ENCODE assay signal across 17 cellular contexts in genomic region chr7:104950006-104950405, GRCh38.
DNase-seq lines count a peak whose midpoint lies in the region; ATAC-seq and TF ChIP-seq lines count a peak whose summit lies in the region.
"Had no signal": no experiment of that assay in that cellular context is flagged by ENCODE, and none has a peak within 500 bp of the region (broad histone marks: within the 10 kb centered on the region; RNA-seq: fewer than 3 reads in every experiment).

No MANE protein-coding gene starts in this region.

- H3K27me3 Mint-ChIP-seq in activated CD8-positive, alpha-beta T cell treated with anti-CD3 and anti-CD28 coated beads, Interleukin-2, amount 10 ng/mL, durations not matched to agents 7 days and 5 days (ENCODE audit: low read depth): no peaks in the 10 kb centered on the region
- H3K27me3 Mint-ChIP-seq in activated CD8-positive, alpha-beta T cell treated with anti-CD3 and anti-CD28 coated beads for 36 hours: no peaks in the 10 kb centered on the region
- H3K27me3 Mint-ChIP-seq in stimulated activated naive B cell treated with anti-CD40 and anti-IgM and Interleukin-4, amounts not matched to agents 10 μg/mL and 1 μg/mL and 100 μg/mL, for 72 hours: no peaks in the 10 kb centered on the region
- H3K27me3 Mint-ChIP-seq: CD8-positive, alpha-beta memory T cell had no signal

- peaks cover 39% of the 10 kb centered on the region for H3K4me1 Mint-ChIP-seq in activated CD8-positive, alpha-beta T cell treated with anti-CD3 and anti-CD28 coated beads, Interleukin-2, amount 10 ng/mL, durations not matched to agents 7 days and 5 days (ENCODE audit: low read depth)
- H3K4me1 Mint-ChIP-seq in activated CD8-positive, alpha-beta T cell treated with anti-CD3 and anti-CD28 coated beads for 36 hours (ENCODE audit: low read depth): peaks cover 39% of the 10 kb centered on the region
- H3K4me1 Mint-ChIP-seq in stimulated activated naive B cell treated with anti-CD40 and anti-IgM and Interleukin-4, amounts not matched to agents 10 μg/mL and 1 μg/mL and 100 μg/mL, for 72 hours: peaks cover 39 to 69% of the 10 kb centered on the region in 2 donors

- POLR2A ChIA-PET in activated CD8-positive, alpha-beta T cell treated with anti-CD3 and anti-CD28 coated beads, Interleukin-2, amount 10 ng/mL, durations not matched to agents 7 days and 5 days (lab: Charles Lee): interaction anchor here (0.9 to 2.4 kb wide), 2 partner anchors 9 to 11 kb away, joined by 4 to 10 read pairs; no protein-coding TSS in a partner anchor
- POLR2A ChIA-PET in activated CD8-positive, alpha-beta T cell treated with anti-CD3 and anti-CD28 coated beads for 36 hours (lab: Charles Lee): no interaction called here

- CTCF ChIA-PET in activated CD8-positive, alpha-beta T cell treated with anti-CD3 and anti-CD28 coated beads, Interleukin-2, amount 10 ng/mL, durations not matched to agents 7 days and 5 days (lab: Charles Lee): no interaction called here
- CTCF ChIA-PET in activated CD8-positive, alpha-beta T cell treated with anti-CD3 and anti-CD28 coated beads for 36 hours (lab: Charles Lee): no interaction called here

- no peaks in the 10 kb centered on the region for H3K9me3 Mint-ChIP-seq in activated CD8-positive, alpha-beta T cell treated with anti-CD3 and anti-CD28 coated beads, Interleukin-2, amount 10 ng/mL, durations not matched to agents 7 days and 5 days (ENCODE audit: insufficient read depth)
- no peaks in the 10 kb centered on the region for H3K9me3 Mint-ChIP-seq in activated CD8-positive, alpha-beta T cell treated with anti-CD3 and anti-CD28 coated beads for 36 hours
- H3K9me3 Mint-ChIP-seq in stimulated activated naive B cell treated with anti-CD40 and anti-IgM and Interleukin-4, amounts not matched to agents 10 μg/mL and 1 μg/mL and 100 μg/mL, for 72 hours: no peaks in the 10 kb centered on the region

- peak overlapping the region; percentile 28 for H3K27ac Mint-ChIP-seq in activated CD8-positive, alpha-beta T cell treated with anti-CD3 and anti-CD28 coated beads, Interleukin-2, amount 10 ng/mL, durations not matched to agents 7 days and 5 days
- H3K27ac Mint-ChIP-seq in activated CD8-positive, alpha-beta T cell treated with anti-CD3 and anti-CD28 coated beads for 36 hours: no peak overlapping the region
- peak overlapping the region; percentile 59 for H3K27ac Mint-ChIP-seq in stimulated activated naive B cell treated with anti-CD40 and anti-IgM and Interleukin-4, amounts not matched to agents 10 μg/mL and 1 μg/mL and 100 μg/mL, for 72 hours
- H3K27ac Mint-ChIP-seq: CD8-positive, alpha-beta memory T cell had no signal

- no peak for DNase-seq in activated CD8-positive, alpha-beta T cell treated with anti-CD3 and anti-CD28 coated beads, Interleukin-2, amount 10 ng/mL, durations not matched to agents 7 days and 5 days
- DNase-seq in activated CD8-positive, alpha-beta T cell treated with anti-CD3 and anti-CD28 coated beads for 36 hours: no peak
- no peak for DNase-seq in ascending aorta (ENCODE audit: low spot score in 2 of 2)
- no peak for DNase-seq in stimulated activated naive B cell treated with anti-CD40 and anti-IgM and Interleukin-4, amounts not matched to agents 10 μg/mL and 1 μg/mL and 100 μg/mL, for 72 hours
- no peak for DNase-seq in NCI-H774 (lab: John Stamatoyannopoulos, UW)
- no peak for DNase-seq in smooth muscle cell (lab: John Stamatoyannopoulos, UW; ENCODE audit: unreplicated experiment)
- DNase-seq in SW480 (ENCODE audit: low spot score): no peak
- DNase-seq: 8988T; CD8-positive, alpha-beta memory T cell; DMS79; GDM1; KG1; NCI-H1436 treated with DMSO at 0.1 percent for 48 hours; NCI-H2029 treated with DMSO at 0.1 percent for 48 hours; NCI-H510A; SHP77 had no signal

- WGBS in smooth muscle cell (ENCODE audit: low lambda C conversion rate): 93% methylated on average over 5 of the region's 5 CpGs

- no peak overlapping the region for H3K9ac ChIP-seq in smooth muscle cell (ENCODE audit: low read depth)

- H3K4me3 Mint-ChIP-seq in activated CD8-positive, alpha-beta T cell treated with anti-CD3 and anti-CD28 coated beads, Interleukin-2, amount 10 ng/mL, durations not matched to agents 7 days and 5 days: no peak overlapping the region
- no peak overlapping the region for H3K4me3 Mint-ChIP-seq in activated CD8-positive, alpha-beta T cell treated with anti-CD3 and anti-CD28 coated beads for 36 hours
- peak overlapping the region in 1 of 2 donors; percentile 32 for H3K4me3 Mint-ChIP-seq in stimulated activated naive B cell treated with anti-CD40 and anti-IgM and Interleukin-4, amounts not matched to agents 10 μg/mL and 1 μg/mL and 100 μg/mL, for 72 hours
- H3K4me3 Mint-ChIP-seq: CD8-positive, alpha-beta memory T cell had no signal

- H3K4me3 ChIP-seq in ascending aorta (no peak overlapping the region), smooth muscle cell (no peak overlapping the region)

- peaks cover 15% of the 10 kb centered on the region for H3K36me3 Mint-ChIP-seq in activated CD8-positive, alpha-beta T cell treated with anti-CD3 and anti-CD28 coated beads, Interleukin-2, amount 10 ng/mL, durations not matched to agents 7 days and 5 days (ENCODE audit: low read depth)
- peaks cover 5% of the 10 kb centered on the region for H3K36me3 Mint-ChIP-seq in activated CD8-positive, alpha-beta T cell treated with anti-CD3 and anti-CD28 coated beads for 36 hours (ENCODE audit: low read depth)
- peaks cover 5 to 23% of the 10 kb centered on the region in 2 donors for H3K36me3 Mint-ChIP-seq in stimulated activated naive B cell treated with anti-CD40 and anti-IgM and Interleukin-4, amounts not matched to agents 10 μg/mL and 1 μg/mL and 100 μg/mL, for 72 hours

- intact Hi-C loops in activated CD8-positive, alpha-beta T cell treated with anti-CD3 and anti-CD28 coated beads for 36 hours (cut with micrococcal nuclease): no loop called here
- intact Hi-C loops in ascending aorta (cut with DNase I): no loop called here

- H4K20me1 ChIP-seq in smooth muscle cell (ENCODE audit: low read depth): no peaks in the 10 kb centered on the region

- TF ChIP-seq CTCF in activated CD8-positive, alpha-beta T cell treated with anti-CD3 and anti-CD28 coated beads for 36 hours (IDR thresholded peaks at IDR 0.05): no peak
- no peak for TF ChIP-seq CTCF in ascending aorta (IDR thresholded peaks at IDR 0.05)
- no peak for TF ChIP-seq CTCF in smooth muscle cell (IDR thresholded peaks at IDR 0.05; ENCODE audit: borderline replicate concordance, insufficient read depth, poor library complexity, severe bottlenecking)

- no peak overlapping the region for H3K4me2 ChIP-seq in smooth muscle cell

- no peak for ATAC-seq in activated CD8-positive, alpha-beta T cell treated with anti-CD3 and anti-CD28 coated beads, Interleukin-2, amount 10 ng/mL, durations not matched to agents 7 days and 5 days
- no peak for ATAC-seq in activated CD8-positive, alpha-beta T cell treated with anti-CD3 and anti-CD28 coated beads for 36 hours
- peak; percentile 25 for ATAC-seq in GM18868 (IDR thresholded peaks at IDR 0.05; ENCODE audit: unreplicated experiment)
- ATAC-seq in stimulated activated naive B cell treated with anti-CD40 and anti-IgM and Interleukin-4, amounts not matched to agents 10 μg/mL and 1 μg/mL and 100 μg/mL, for 72 hours (replicated peaks): no peak

- H3K27ac ChIP-seq in ascending aorta: peak overlapping the region; percentile 76 to 80
- H3K27ac ChIP-seq in smooth muscle cell (ENCODE audit: low read depth): no peak overlapping the region

- H3K36me3 ChIP-seq in ascending aorta (no peaks in the 10 kb centered on the region), smooth muscle cell (ENCODE audit: low read depth) (no peaks in the 10 kb centered on the region)

- no peaks in the 10 kb centered on the region for H3K79me2 ChIP-seq in smooth muscle cell (ENCODE audit: low read depth)

- H3K9me3 ChIP-seq in ascending aorta: no peaks in the 10 kb centered on the region
- H3K9me3 ChIP-seq in smooth muscle cell (replicated peaks; ENCODE audit: low read depth): no peaks in the 10 kb centered on the region

- peaks cover 3% of the 10 kb centered on the region for H3F3A ChIP-seq in smooth muscle cell (ENCODE audit: low read depth)

- no peak overlapping the region for H2AFZ ChIP-seq in smooth muscle cell (ENCODE audit: low read depth)

- H3K4me1 ChIP-seq in ascending aorta (peaks cover 7 to 26% of the 10 kb centered on the region in 2 donors), smooth muscle cell (ENCODE audit: low read depth) (peaks cover 4% of the 10 kb centered on the region)

- no peaks in the 10 kb centered on the region for H3K27me3 ChIP-seq in ascending aorta
- no peaks in the 10 kb centered on the region for H3K27me3 ChIP-seq in smooth muscle cell (ENCODE audit: low read depth)
